ENCODE assay signal across 20 cellular contexts in genomic region chr3:167908745-167909442, GRCh38.
DNase-seq lines count a peak whose midpoint lies in the region; ATAC-seq, FAIRE-seq and TF ChIP-seq lines count a peak whose summit lies in the region.
"Had no signal": no experiment of that assay in that cellular context is flagged by ENCODE, and none has a peak within 500 bp of the region (broad histone marks: within the 10 kb centered on the region; RNA-seq: fewer than 3 reads in every experiment).

No MANE protein-coding gene starts in this region.

- TF ChIP-seq CTCF in Caco-2 (IDR thresholded peaks at IDR 0.05; ENCODE audit: insufficient read depth in 1 of 2, low read depth in 1 of 2, low read length in 1 of 2, severe bottlenecking in 1 of 2, unreplicated experiment in 1 of 2) (no peak), VCaP (conservative IDR thresholded peaks at IDR 0.05) (no peak), mesothelial cell of epicardium (IDR thresholded peaks at IDR 0.05; ENCODE audit: unreplicated experiment) (no peak), gastroesophageal sphincter (IDR thresholded peaks at IDR 0.05) (no peak), gastrocnemius medialis (IDR thresholded peaks at IDR 0.05 in 4 of 5, conservative IDR thresholded peaks at IDR 0.05 in 1 of 5) (no peak)

- H3K4me3 Mint-ChIP-seq in Caco-2 (ENCODE audit: unreplicated experiment) (peak overlapping the region; percentile 1), mesothelial cell of epicardium (no peak overlapping the region)
- H3K4me3 Mint-ChIP-seq: CD4-positive, alpha-beta T cell; IgD-negative memory B cell had no signal

- H3K27ac Mint-ChIP-seq in Caco-2 (ENCODE audit: unreplicated experiment) (peak overlapping the region; percentile 33), mesothelial cell of epicardium (peak overlapping the region; percentile 36)
- H3K27ac Mint-ChIP-seq: CD4-positive, alpha-beta T cell; IgD-negative memory B cell had no signal

- ATAC-seq in gastroesophageal sphincter, result no peak
- ATAC-seq in gastrocnemius medialis, result no peak

- H3K4me1 Mint-ChIP-seq in Caco-2 (ENCODE audit: low read depth, unreplicated experiment), result peaks cover 31% of the 10 kb centered on the region
- peaks cover 49% of the 10 kb centered on the region for H3K4me1 Mint-ChIP-seq in mesothelial cell of epicardium
- H3K4me1 Mint-ChIP-seq: IgD-negative memory B cell had no signal

- BruUV-seq in Caco-2 (replicated peaks; lab: Mats Ljungman, UMichigan), result no TSS peak

- in situ Hi-C loops in gastrocnemius medialis (cut with MboI; ENCODE audit: low sequenced_read_pairs in 4 of 4), result no loop called here

- no peak for TF ChIP-seq EP300 in gastroesophageal sphincter (IDR thresholded peaks at IDR 0.05)

- H3K4me3 ChIP-seq in Caco-2 (ENCODE audit: low read depth, low read length) (no peak overlapping the region), small intestine (ENCODE audit: low read depth in 1 of 2, low read length in 2 of 2) (no peak overlapping the region), gastroesophageal sphincter (no peak overlapping the region), gastrocnemius medialis (no peak overlapping the region)
- H3K4me3 ChIP-seq: GM23248, HAP-1 had no signal

- CTCF ChIA-PET in Caco-2 (lab: Charles Lee), result no interaction called here

- TF ChIP-seq POLR2A in gastroesophageal sphincter (IDR thresholded peaks at IDR 0.05) (no peak), gastrocnemius medialis (IDR thresholded peaks at IDR 0.05) (no peak)

- no peaks in the 10 kb centered on the region for H3K9me3 Mint-ChIP-seq in Caco-2 (ENCODE audit: unreplicated experiment)
- H3K9me3 Mint-ChIP-seq in mesothelial cell of epicardium, result no peaks in the 10 kb centered on the region
- H3K9me3 Mint-ChIP-seq: CD4-positive, alpha-beta T cell; IgD-negative memory B cell had no signal

- H3K4me1 ChIP-seq in Caco-2 (peaks cover 15% of the 10 kb centered on the region), small intestine (ENCODE audit: control insufficient read depth in 2 of 2, insufficient read depth in 1 of 2, low read depth in 1 of 2, low read length in 1 of 2) (no peaks in the 10 kb centered on the region), gastroesophageal sphincter (no peaks in the 10 kb centered on the region), gastrocnemius medialis (no peaks in the 10 kb centered on the region)
- H3K4me1 ChIP-seq: HAP-1 had no signal

- POLR2A ChIA-PET in Caco-2 (lab: Charles Lee), result no interaction called here

- H3K9me3 ChIP-seq in Caco-2 (no peaks in the 10 kb centered on the region), small intestine (ENCODE audit: control insufficient read depth, low read depth) (no peaks in the 10 kb centered on the region), gastroesophageal sphincter (no peaks in the 10 kb centered on the region), gastrocnemius medialis (no peaks in the 10 kb centered on the region)
- H3K9me3 ChIP-seq: HAP-1 had no signal

- no peak for FAIRE-seq in small intestine (lab: Jason Lieb, UNC)
- FAIRE-seq: A204.1, D721Med, G401.6, GM12891, GM19239, HTR-8/SVneo had no signal

- H3K27me3 Mint-ChIP-seq in Caco-2 (ENCODE audit: insufficient read depth, unreplicated experiment) (peaks cover 2% of the 10 kb centered on the region), mesothelial cell of epicardium (ENCODE audit: low read depth) (no peaks in the 10 kb centered on the region)

- H3K27me3 ChIP-seq in Caco-2 (replicated peaks; ENCODE audit: control insufficient read depth, insufficient read depth, low read length), result no peaks in the 10 kb centered on the region
- H3K27me3 ChIP-seq in small intestine (ENCODE audit: control insufficient read depth in 2 of 2, insufficient read depth in 2 of 2, low read length in 2 of 2), result no peaks in the 10 kb centered on the region
- no peaks in the 10 kb centered on the region for H3K27me3 ChIP-seq in gastroesophageal sphincter
- H3K27me3 ChIP-seq in gastrocnemius medialis, result no peaks in the 10 kb centered on the region

- WGBS in small intestine, 3 donors, result 15 to 47% (median 21%) methylated on average over 4 of the region's 4 CpGs
- 68 to 87% methylated on average over 4 of the region's 4 CpGs for whole genome bisulfite sequencing in gastroesophageal sphincter (ENCODE audit: low coverage in 1 of 2), 2 donors

- H3K36me3 Mint-ChIP-seq in Caco-2 (ENCODE audit: insufficient read depth, unreplicated experiment), result no peaks in the 10 kb centered on the region
- H3K36me3 Mint-ChIP-seq in mesothelial cell of epicardium, result no peaks in the 10 kb centered on the region
- H3K36me3 Mint-ChIP-seq: IgD-negative memory B cell had no signal

- DNase-seq in Caco-2 (no peak), mesothelial cell of epicardium (ENCODE audit: low spot score in 2 of 2, unreplicated experiment in 2 of 2) (no peak), small intestine (peak; percentile 31), gastrocnemius medialis (no peak), D341Med (ENCODE audit: low spot score) (no peak)
- DNase-seq: AML-193; CD4-positive, alpha-beta T cell; GM23248; KBM-7 had no signal

- intact Hi-C loops in Caco-2 (cut with micrococcal nuclease; ENCODE audit: unreplicated experiment) (no loop called here), gastrocnemius medialis (cut with DNase I; ENCODE audit: low total_unique reads) (no loop called here)

- H3K36me3 ChIP-seq in Caco-2 (ENCODE audit: control insufficient read depth, insufficient read depth, low read length) (no peaks in the 10 kb centered on the region), small intestine (ENCODE audit: control insufficient read depth in 2 of 2, insufficient read depth in 2 of 2, low read length in 2 of 2) (no peaks in the 10 kb centered on the region), gastroesophageal sphincter (no peaks in the 10 kb centered on the region), gastrocnemius medialis (no peaks in the 10 kb centered on the region)
- H3K36me3 ChIP-seq: HAP-1 had no signal

- H3K27ac ChIP-seq in VCaP (peak overlapping the region; percentile 17), small intestine (ENCODE audit: low read depth in 1 of 2, low read length in 1 of 2) (no peak overlapping the region), gastroesophageal sphincter (no peak overlapping the region), gastrocnemius medialis (no peak overlapping the region)
- H3K27ac ChIP-seq: C4-2B, GM23248 had no signal
